ENCODE assay signal across 18 cellular contexts in the genomic region with DNA sequence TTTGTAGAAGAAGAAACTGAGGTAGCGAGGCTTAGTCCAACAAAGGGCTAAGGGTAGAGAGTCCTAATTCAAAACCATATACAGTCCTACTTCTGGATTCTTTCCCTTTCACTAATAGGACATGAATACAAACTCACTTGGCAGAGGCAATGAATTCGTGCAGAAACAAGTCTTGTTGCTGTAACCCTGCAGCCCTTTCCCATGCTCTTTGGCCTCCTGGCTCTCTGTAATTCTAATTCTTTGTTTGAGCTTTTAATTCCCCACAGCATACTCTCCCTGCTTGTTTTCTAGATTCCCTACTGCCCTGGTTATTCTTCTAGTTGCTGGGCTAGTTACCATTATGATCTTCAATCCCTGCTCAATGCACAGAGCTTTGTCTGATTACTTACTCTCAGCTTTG.
"Had no signal": no experiment of that assay in that cellular context is flagged by ENCODE, and none has a peak within 500 bp of the region (broad histone marks: within the 10 kb centered on the region; RNA-seq: fewer than 3 reads in every experiment).

No MANE protein-coding gene starts in this region.

- H3K9me3 ChIP-seq: esophagus muscularis mucosa, ovary, psoas muscle, sigmoid colon, SJCRH30, spleen, tibial nerve had no signal

- ATAC-seq: activated CD4-positive, CD25-positive, alpha-beta regulatory T cell treated with anti-CD3 and anti-CD28 coated beads, Interleukin-2, amount 50 U/mL, for 24 hours; left colon; psoas muscle; stimulated activated naive CD8-positive, alpha-beta T cell treated with anti-CD3 and anti-CD28 coated beads, Interleukin-15, Interleukin-2, amounts not matched to agents 100 U/mL and 50 U/mL, for 24 hours had no signal

- H3K27ac ChIP-seq: cardiac muscle cell, esophagus muscularis mucosa, ovary, psoas muscle, sigmoid colon, SJCRH30, spleen, tibial nerve had no signal

- DNase-seq: activated CD4-positive, alpha-beta T cell treated with anti-CD3 and anti-CD28 coated beads, Interleukin-2, amount 50 U/mL, for 1 hour; activated CD8-positive, alpha-beta memory T cell treated with anti-CD3 and anti-CD28 coated beads, Interleukin-2, amount 50 U/mL, for 48 hours; activated effector memory CD4-positive, alpha-beta T cell treated with anti-CD3 and anti-CD28 coated beads, Interleukin-2, amount 50 U/mL, for 16 hours; activated naive CD4-positive, alpha-beta T cell treated with anti-CD3 and anti-CD28 coated beads, Interleukin-2, amount 50 U/mL, for 16 hours; activated T-cell treated with anti-CD3 and anti-CD28 coated beads, Interleukin-2, amount 50 U/mL, for 48 hours; hippocampal formation; left colon; psoas muscle; sigmoid colon; SJCRH30; spleen; stimulated activated naive CD8-positive, alpha-beta T cell treated with anti-CD3 and anti-CD28 coated beads, Interleukin-15, Interleukin-2, amounts not matched to agents 100 U/mL and 50 U/mL, for 24 hours; substantia nigra had no signal

- H3K4me1 ChIP-seq: psoas muscle, SJCRH30, spleen had no signal

- H3K4me3 ChIP-seq: cardiac muscle cell, esophagus muscularis mucosa, ovary, psoas muscle, sigmoid colon, SJCRH30, spleen, tibial nerve had no signal

- H3K36me3 ChIP-seq: cardiac muscle cell, esophagus muscularis mucosa, ovary, sigmoid colon, SJCRH30, spleen, tibial nerve had no signal

- H3K27me3 ChIP-seq: cardiac muscle cell, esophagus muscularis mucosa, ovary, sigmoid colon, SJCRH30, spleen, tibial nerve had no signal
